8 cellular contexts compared by ENCODE assay signal in genomic region chr5:68285857-68286611, GRCh38.
A peak's percentile ranks its signal among the peaks of the same experiment; 100 is the strongest.
DNase-seq lines count a peak whose midpoint lies in the region; ATAC-seq, FAIRE-seq and TF ChIP-seq lines count a peak whose summit lies in the region.

No MANE protein-coding gene starts in this region.

- no peak overlapping the region; a peak in 1 of 4 replicates for H3K4me3 ChIP-seq in SK-N-SH (ENCODE audit: low read depth in 2 of 2, low read length in 1 of 2)
- no peak overlapping the region for H3K4me3 ChIP-seq in neural progenitor cell

- FAIRE-seq in endometrium (lab: Jason Lieb, UNC): peak; percentile 93

- no peaks in the 10 kb centered on the region for H3K27me3 ChIP-seq in SK-N-SH (ENCODE audit: insufficient read depth)
- H3K27me3 ChIP-seq in neural progenitor cell: no peaks in the 10 kb centered on the region

- H3K79me2 ChIP-seq in SK-N-SH (ENCODE audit: insufficient read depth) (no peaks in the 10 kb centered on the region), neural progenitor cell (ENCODE audit: low read depth) (no peaks in the 10 kb centered on the region)

- POLR2A ChIA-PET in SK-N-SH (lab: Yijun Ruan, JAX): interaction anchor here (0.5 to 1.1 kb wide), 4 partner anchors 13 to 749 kb away, joined by 3 read pairs; no protein-coding TSS in a partner anchor

- H3K36me3 Mint-ChIP-seq in HFFc6 (ENCODE audit: low read depth) (peaks cover 8% of the 10 kb centered on the region; the same call in 1 of the 2 replicates), neural progenitor cell (peaks cover 8% of the 10 kb centered on the region)

- DNase-seq in DMS 273 (lab: John Stamatoyannopoulos, UW; ENCODE audit: unreplicated experiment) (peak; percentile 77), DMS 273 treated with DMSO at 0.1 percent for 48 hours (lab: John Stamatoyannopoulos, UW) (no peak), HFFc6 (peak; percentile 71), SK-N-SH (peak; percentile 36), neural progenitor cell (ENCODE audit: low spot score) (peak; percentile 65)

- H3K36me3 ChIP-seq in SK-N-SH (replicated peaks in 1 of 2; ENCODE audit: control insufficient read depth in 1 of 2, insufficient read depth in 2 of 2, low read length in 1 of 2) (peaks cover 14 to 42% of the 10 kb centered on the region in 2 experiments), neural progenitor cell (no peaks in the 10 kb centered on the region)

- H3K4me2 ChIP-seq in SK-N-SH: no peak overlapping the region
- H3K4me2 ChIP-seq in neural progenitor cell: no peak overlapping the region

- H3K27ac Mint-ChIP-seq in HFFc6: peak overlapping the region; percentile 69
- no peak overlapping the region for H3K27ac Mint-ChIP-seq in neural progenitor cell

- TF ChIP-seq CTCF in HFFc6 (IDR thresholded peaks at IDR 0.05) (peak; percentile 96), SK-N-SH (IDR thresholded peaks at IDR 0.05) (peak; percentile 87), neural progenitor cell (IDR thresholded peaks at IDR 0.05) (peak; percentile 90)

- H3K27ac ChIP-seq in SK-N-SH (ENCODE audit: low read depth in 2 of 2, low read length in 1 of 2) (peak overlapping the region; percentile 5 to 97; a peak in 3 of 4 replicates), neural progenitor cell (no peak overlapping the region)

- H3K9ac ChIP-seq in SK-N-SH (no peak overlapping the region), neural progenitor cell (no peak overlapping the region)

- H3K4me1 ChIP-seq in SK-N-SH (ENCODE audit: control insufficient read depth in 1 of 2, insufficient read depth in 2 of 2, low read depth in 1 of 2, low read length in 1 of 2): peaks cover 0 to 17% of the 10 kb centered on the region in 2 experiments; a peak in 3 of 4 replicates
- peaks cover 22% of the 10 kb centered on the region for H3K4me1 ChIP-seq in neural progenitor cell

- H3F3A ChIP-seq in SK-N-SH (replicated peaks; ENCODE audit: insufficient read depth): peaks cover 12% of the 10 kb centered on the region
- H3F3A ChIP-seq in neural progenitor cell (ENCODE audit: low read depth): peaks cover 6% of the 10 kb centered on the region

- no peaks in the 10 kb centered on the region; the same call in 1 of the 2 replicates for H3K27me3 Mint-ChIP-seq in HFFc6 (ENCODE audit: insufficient read depth)
- no peaks in the 10 kb centered on the region for H3K27me3 Mint-ChIP-seq in neural progenitor cell (ENCODE audit: insufficient read depth, low read depth)

- no peaks in the 10 kb centered on the region for H3K9me2 ChIP-seq in SK-N-SH

- no peak for ATAC-seq in GM21717 (IDR thresholded peaks at IDR 0.05; ENCODE audit: unreplicated experiment)
- ATAC-seq in HG02885 (IDR thresholded peaks at IDR 0.05; ENCODE audit: poor library complexity, unreplicated experiment): no peak

- 22% methylated on average over 4 of the region's 4 CpGs for whole genome bisulfite sequencing in SK-N-SH (ENCODE audit: low lambda C conversion rate)

- H3K9me3 ChIP-seq in SK-N-SH: no peaks in the 10 kb centered on the region
- no peaks in the 10 kb centered on the region for H3K9me3 ChIP-seq in neural progenitor cell (ENCODE audit: low read depth)

- TF ChIP-seq RAD21 in SK-N-SH (IDR thresholded peaks at IDR 0.05; ENCODE audit: low read length): peak; percentile 85

- H4K20me1 ChIP-seq in SK-N-SH (ENCODE audit: insufficient read depth) (no peaks in the 10 kb centered on the region; the same call in 1 of the 2 replicates), neural progenitor cell (ENCODE audit: low read depth) (peaks cover 19% of the 10 kb centered on the region)

- H2AFZ ChIP-seq in SK-N-SH (ENCODE audit: low read depth) (no peak overlapping the region), neural progenitor cell (replicated peaks) (no peak overlapping the region)

- H3K4me3 Mint-ChIP-seq in HFFc6 (no peak overlapping the region), neural progenitor cell (no peak overlapping the region)

- H3K4me1 Mint-ChIP-seq in HFFc6 (ENCODE audit: low read depth): peaks cover 53% of the 10 kb centered on the region
- H3K4me1 Mint-ChIP-seq in neural progenitor cell: peaks cover 53% of the 10 kb centered on the region

- CTCF ChIA-PET in SK-N-SH (lab: Yijun Ruan, JAX): interaction anchor here (0.6 to 3.8 kb wide), 88 partner anchors 8 to 1125 kb away, joined by 3 to 43 read pairs (median 4); no protein-coding TSS in a partner anchor

- H3K9me3 Mint-ChIP-seq in HFFc6: no peaks in the 10 kb centered on the region
- H3K9me3 Mint-ChIP-seq in neural progenitor cell: no peaks in the 10 kb centered on the region

- TF ChIP-seq EP300 in SK-N-SH (IDR thresholded peaks at IDR 0.05; ENCODE audit: borderline replicate concordance in 1 of 2, low read depth in 1 of 2, low read length in 1 of 2): no peak

TF ChIP-seq in SK-N-SH, 30 proteins besides CTCF, POLR2A, EP300 and RAD21:
- no peak for TF ChIP-seq FOSL2 (IDR thresholded peaks at IDR 0.05; ENCODE audit: borderline replicate concordance, low read depth)
- TF ChIP-seq TCF12 (IDR thresholded peaks at IDR 0.05): peak; percentile 51
- TF ChIP-seq MEF2A (IDR thresholded peaks at IDR 0.05; ENCODE audit: borderline replicate concordance, low read depth): no peak
- TF ChIP-seq RCOR1 (IDR thresholded peaks at IDR 0.05; ENCODE audit: low read length): 0 out of 2 replicates have a peak, but pooled peaks have one; percentile 10
- TF ChIP-seq EZH2phosphoT487 (IDR thresholded peaks at IDR 0.05; ENCODE audit: borderline replicate concordance, low read depth): no peak
- peak; percentile 72 for TF ChIP-seq SMC3 (IDR thresholded peaks at IDR 0.05; ENCODE audit: low read depth, low read length)
